ENCODE assay signal across 11 cellular contexts in genomic region chr5:139482890-139483208, GRCh38. TPM values are rescaled to one million over a fixed set of nuclear protein-coding genes. Genes with fewer than 3 reads are reported as not detected.
DNase-seq lines count a peak whose midpoint lies in the region; ATAC-seq and TF ChIP-seq lines count a peak whose summit lies in the region.
"Not testable (repeated sequence)": the region's sequence is repeated elsewhere in the genome, so short reads cannot be mapped to it uniquely, and the experiment has no call there.
"Had no signal": no experiment of that assay in that cellular context is flagged by ENCODE, and none has a peak within 500 bp of the region (broad histone marks: within the 10 kb centered on the region; RNA-seq: fewer than 3 reads in every experiment).

No MANE protein-coding gene starts in this region.

- H3K36me3 Mint-ChIP-seq in activated naive CD8-positive, alpha-beta T cell treated with anti-CD3 and anti-CD28 coated beads for 36 hours = peaks cover 14% of the 10 kb centered on the region
- H3K36me3 Mint-ChIP-seq in effector memory CD8-positive, alpha-beta T cell (ENCODE audit: insufficient read depth) = peaks cover 35% of the 10 kb centered on the region

- not testable (repeated sequence) for TF ChIP-seq RAD21 in IMR-90 (IDR thresholded peaks at IDR 0.05; ENCODE audit: low read length)

- WGBS in IMR-90 (ENCODE audit: extremely low coverage in 2 of 2, insufficient read length in 1 of 2), 2 experiments = no CpG with 5 or more reads among the region's 6 CpGs
- 54 to 62% (median 58%) methylated on average over 6 of the region's 6 CpGs for WGBS in ovary, 3 donors
- 68 to 70% methylated on average over 6 of the region's 6 CpGs for WGBS in testis, 2 donors

- POLR2A ChIA-PET in IMR-90 (lab: Charles Lee; ENCODE audit: unreplicated experiment) = interaction anchor here (0.5 kb wide), 1 partner anchor 838 kb away, joined by 5 read pairs; no protein-coding TSS in a partner anchor

- H2BK5ac ChIP-seq in IMR-90 (ENCODE audit: low read depth, low read length, poor library complexity, severe bottlenecking) = peak overlapping the region; percentile 97

- TF ChIP-seq CTCF in AG09309 (IDR thresholded peaks at IDR 0.05; ENCODE audit: control insufficient read depth, insufficient read depth, low read depth, low read length, missing control alignments); IMR-90 (conservative IDR thresholded peaks at IDR 0.05; ENCODE audit: low read depth, low read length); VCaP (conservative IDR thresholded peaks at IDR 0.05); left lung (IDR thresholded peaks at IDR 0.05); ovary (IDR thresholded peaks at IDR 0.05); testis (IDR thresholded peaks at IDR 0.05): not testable (repeated sequence)

- DNase-seq in AG09309 (ENCODE audit: low read depth); IMR-90; activated naive CD8-positive, alpha-beta T cell treated with anti-CD3 and anti-CD28 coated beads for 36 hours; effector memory CD8-positive, alpha-beta T cell; left lung; ovary; testis: not testable (repeated sequence)

- peak overlapping the region; percentile 99 for H4K91ac ChIP-seq in IMR-90 (ENCODE audit: insufficient read depth, low read depth, low read length)

- H3K4me2 ChIP-seq in IMR-90 (ENCODE audit: low read depth, low read length) = not testable (repeated sequence)

- H2AFZ ChIP-seq in IMR-90 (replicated peaks; ENCODE audit: low read length, poor library complexity) = peak overlapping the region; percentile 87

- H3K23ac ChIP-seq in IMR-90 (ENCODE audit: low read depth, low read length) = peak overlapping the region; percentile 99; the same call in 1 of the 2 replicates

- peak overlapping the region; percentile 81; the same call in 1 of the 2 replicates for H2AK5ac ChIP-seq in IMR-90 (ENCODE audit: low read depth, low read length)

- H3K27me3 ChIP-seq in IMR-90 (ENCODE audit: control insufficient read depth, insufficient read depth, low read length); left lung; ovary; testis: not testable (repeated sequence)

- H3K27me3 Mint-ChIP-seq in activated naive CD8-positive, alpha-beta T cell treated with anti-CD3 and anti-CD28 coated beads for 36 hours; effector memory CD8-positive, alpha-beta T cell: not testable (repeated sequence)

- CTCF ChIA-PET in IMR-90 (lab: Yijun Ruan, JAX) = not testable (repeated sequence)

- H3K79me1 ChIP-seq in IMR-90 (ENCODE audit: low read depth in 1 of 2, low read length in 2 of 2) = peaks cover 13 to 34% of the 10 kb centered on the region in 2 experiments

- H3K4me3 Mint-ChIP-seq in activated naive CD8-positive, alpha-beta T cell treated with anti-CD3 and anti-CD28 coated beads for 36 hours = peak overlapping the region; percentile 89
- peak overlapping the region; percentile 76 to 83 for H3K4me3 Mint-ChIP-seq in effector memory CD8-positive, alpha-beta T cell

- not testable (repeated sequence) for H3K9me3 Mint-ChIP-seq in activated naive CD8-positive, alpha-beta T cell treated with anti-CD3 and anti-CD28 coated beads for 36 hours; effector memory CD8-positive, alpha-beta T cell

- peak overlapping the region; percentile 70 to 98; a peak in 3 of 4 replicates for H4K8ac ChIP-seq in IMR-90 (ENCODE audit: low read depth in 2 of 2, low read length in 2 of 2)

- not testable (repeated sequence) for H2BK15ac ChIP-seq in IMR-90 (ENCODE audit: low read depth, low read length)

- H2BK20ac ChIP-seq in IMR-90 (ENCODE audit: low read depth, low read length) = peak overlapping the region; percentile 93; the same call in 1 of the 2 replicates

- H3K4me1 ChIP-seq in IMR-90 (ENCODE audit: control insufficient read depth, insufficient read depth, low read length) (peaks cover 14% of the 10 kb centered on the region), left lung (peaks cover 11 to 65% of the 10 kb centered on the region in 2 donors), ovary (ENCODE audit: insufficient read depth) (peaks cover 17% of the 10 kb centered on the region), testis (peaks cover 13% of the 10 kb centered on the region)

- peaks cover 29% of the 10 kb centered on the region for H3K4me1 Mint-ChIP-seq in activated naive CD8-positive, alpha-beta T cell treated with anti-CD3 and anti-CD28 coated beads for 36 hours
- peaks cover 33 to 40% of the 10 kb centered on the region in 2 donors for H3K4me1 Mint-ChIP-seq in effector memory CD8-positive, alpha-beta T cell (ENCODE audit: low read depth in 2 of 2)

- not testable (repeated sequence) for H3K36me3 ChIP-seq in IMR-90 (ENCODE audit: control insufficient read depth, insufficient read depth, low read length); ovary; testis (ENCODE audit: low read depth, missing control alignments)
- peaks cover 0 to 12% of the 10 kb centered on the region in 2 donors for H3K36me3 ChIP-seq in left lung

- not testable (repeated sequence) for ATAC-seq in IMR-90 (ENCODE audit: low read depth); effector memory CD8-positive, alpha-beta T cell (replicated peaks); left lung

- H3K9ac ChIP-seq in IMR-90 (ENCODE audit: low read depth, low read length) = peak overlapping the region; percentile 81

- H3K14ac ChIP-seq in IMR-90 (replicated peaks; ENCODE audit: low read depth, low read length) = peak overlapping the region; percentile 38; the same call in 1 of the 2 replicates

- TF ChIP-seq POLR2A in IMR-90 (IDR thresholded peaks at IDR 0.05; ENCODE audit: low read depth, low read length); ovary (IDR thresholded peaks at IDR 0.05); testis (IDR thresholded peaks at IDR 0.05): not testable (repeated sequence)

- in situ Hi-C loops in IMR-90 (cut with MboI; ENCODE audit: low sequenced_read_pairs) = not testable (repeated sequence)

- H3K18ac ChIP-seq in IMR-90 (ENCODE audit: low read depth, low read length) = peak overlapping the region; percentile 33; the same call in 1 of the 2 replicates

- H3K9me3 ChIP-seq in IMR-90 (ENCODE audit: control insufficient read depth, insufficient read depth, low read length); left lung; ovary; testis: not testable (repeated sequence)

- dilution Hi-C loops in IMR-90 (cut with HindIII; ENCODE audit: low sequenced_read_pairs, unreplicated experiment) = not testable (repeated sequence)

- H4K20me1 ChIP-seq in IMR-90 (ENCODE audit: insufficient read depth, low read length) = not testable (repeated sequence)

- not testable (repeated sequence) for H3K56ac ChIP-seq in IMR-90 (ENCODE audit: extremely low read depth, insufficient read depth, low read length)

- H2AK9ac ChIP-seq in IMR-90 (replicated peaks; ENCODE audit: low read depth, low read length, poor library complexity) = peak overlapping the region; percentile 98

- H2BK120ac ChIP-seq in IMR-90 (ENCODE audit: low read depth, low read length) = peak overlapping the region; percentile 97

- H3K4me3 ChIP-seq in AG09309 (ENCODE audit: control insufficient read depth, low read depth, low read length) (peak overlapping the region; percentile 86), left lung (peak overlapping the region in 1 of 2 donors; percentile 60), ovary (peak overlapping the region; percentile 47), testis (peak overlapping the region in 1 of 2 donors; percentile 57)
- not testable (repeated sequence) for H3K4me3 ChIP-seq in IMR-90 (ENCODE audit: insufficient read depth, low read depth, low read length)

- not testable (repeated sequence) for BruUV-seq in IMR-90 (replicated peaks; lab: Mats Ljungman, UMichigan)

- H3K4ac ChIP-seq in IMR-90 (ENCODE audit: low read depth, low read length) = peak overlapping the region; percentile 99

- not testable (repeated sequence) for TF ChIP-seq EP300 in ovary (IDR thresholded peaks at IDR 0.05)

- H3K27ac Mint-ChIP-seq in activated naive CD8-positive, alpha-beta T cell treated with anti-CD3 and anti-CD28 coated beads for 36 hours = peak overlapping the region; percentile 96
- H3K27ac Mint-ChIP-seq in effector memory CD8-positive, alpha-beta T cell = peak overlapping the region; percentile 82 to 88

- H3K27ac ChIP-seq in IMR-90 (ENCODE audit: insufficient read depth, low read length) (peak overlapping the region; percentile 95), VCaP (peak overlapping the region; percentile 71), left lung (peak overlapping the region; percentile 96), ovary (peak overlapping the region in 1 of 2 donors; percentile 94), testis (peak overlapping the region; percentile 85 to 93)

- H4K5ac ChIP-seq in IMR-90 (ENCODE audit: low read depth, low read length) = peak overlapping the region; percentile 95

- intact Hi-C loops in IMR-90 (cut with micrococcal nuclease); left lung (cut with DNase I); ovary (cut with DNase I); testis (cut with DNase I; ENCODE audit: low total_unique reads): not testable (repeated sequence)

- H3K9me1 ChIP-seq in IMR-90 (ENCODE audit: insufficient read depth, low read length) = not testable (repeated sequence)

RNA-seq across cellular contexts. Expression of gene STING1, which starts 0.3 kb away (rescaled TPM):
- total RNA-seq in IMR-90 (2012; rRNA removed) = 18.6 and 20.6 TPM in 2 replicates
- polyA plus RNA-seq in IMR-90 (2012; rRNA removed) = 61.5 and 63.5 TPM in 2 replicates
- polyA plus RNA-seq in IMR-90 (2012; cell fraction: cytosol; rRNA removed) = 25.4 and 62.7 TPM in 2 replicates
- polyA plus RNA-seq in IMR-90 (2012; cell fraction: nucleus; rRNA removed; ENCODE audit: low replicate concordance) = 170 and 329 TPM in 2 replicates
- 10 to 100 TPM; 37.4 to 40.5 TPM for total RNA-seq in activated naive CD8-positive, alpha-beta T cell treated with anti-CD3 and anti-CD28 coated beads for 36 hours
- 100 to 1,000 TPM in 1 of 2 donors, 10 to 100 TPM in 1; 100.0 to 105 TPM for total RNA-seq in left lung
- 10 to 100 TPM; 36.8 to 74.6 (median 53.8) TPM for total RNA-seq in ovary
- polyA plus RNA-seq in ovary = 10 to 100 TPM; 47.6 to 49.9 TPM
- total RNA-seq in testis = 10 to 100 TPM; 14.2 to 18.6 TPM
- polyA plus RNA-seq in testis (ENCODE audit: insufficient read depth, low read depth, low replicate concordance) = 22.4 TPM

RNA-seq across cellular contexts. Expression of gene SMIM33, which starts 12.0 kb away (rescaled TPM):
- not detected in 2 replicates for total RNA-seq in IMR-90 (2012; rRNA removed)
- not detected in 2 replicates for polyA plus RNA-seq in IMR-90 (2012; rRNA removed)
- polyA plus RNA-seq in IMR-90 (2012; cell fraction: cytosol; rRNA removed) = not detected in 2 replicates
- not detected in 2 replicates for polyA plus RNA-seq in IMR-90 (2012; cell fraction: nucleus; rRNA removed; ENCODE audit: low replicate concordance)
- total RNA-seq in activated naive CD8-positive, alpha-beta T cell treated with anti-CD3 and anti-CD28 coated beads for 36 hours = under 1 TPM in 1 of 2 experiments, not detected in 1; 0.16 TPM
- total RNA-seq in left lung = not detected
- not detected for total RNA-seq in ovary
- not detected for polyA plus RNA-seq in ovary
- under 1 TPM in 1 of 2 donors, not detected in 1; 0.16 TPM for total RNA-seq in testis
- polyA plus RNA-seq in testis (ENCODE audit: insufficient read depth, low read depth, low replicate concordance) = not detected
- total RNA-seq: H1, left lobe of liver had no signal
- polyA plus RNA-seq: A549, H1 had no signal

RNA-seq across cellular contexts. Expression of gene ECSCR, which starts 20.3 kb away (rescaled TPM):
- total RNA-seq in IMR-90 (2012; rRNA removed) (3.1 and 3.9 TPM in 2 replicates), left lung (10 to 100 TPM; 25.4 to 48.9 TPM), ovary (10 to 100 TPM in 3 of 7 donors, 1 to 10 TPM in 4; 4.4 to 17.5 (median 7.2) TPM), testis (1 to 10 TPM; 1.8 to 2.4 TPM)
- polyA plus RNA-seq in IMR-90 (2012; rRNA removed) (3.6 and 3.8 TPM in 2 replicates), ovary (10 to 100 TPM; 32.8 to 43.5 TPM), testis (ENCODE audit: insufficient read depth, low read depth, low replicate concordance) (13.9 TPM)
- polyA plus RNA-seq in IMR-90 (2012; cell fraction: cytosol; rRNA removed) = 4.6 and 4.8 TPM in 2 replicates
- polyA plus RNA-seq in IMR-90 (2012; cell fraction: nucleus; rRNA removed; ENCODE audit: low replicate concordance) = 1.7 and 1.9 TPM in 2 replicates
- total RNA-seq in activated naive CD8-positive, alpha-beta T cell treated with anti-CD3 and anti-CD28 coated beads for 36 hours = under 1 TPM; 0.36 to 0.49 TPM
- polyA plus RNA-seq: A549 had no signal

RNA-seq across cellular contexts. Expression of gene DNAJC18, which starts 43.5 kb away (rescaled TPM):
- total RNA-seq in IMR-90 (2012; rRNA removed) (9.2 and 11.1 TPM in 2 replicates), left lung (10 to 100 TPM; 10.0 to 13.2 TPM), ovary (10 to 100 TPM in 6 of 7 donors, 1 to 10 TPM in 1; 5.2 to 31.0 (median 22.4) TPM), testis (10 to 100 TPM; 45.0 to 98.3 TPM)
- polyA plus RNA-seq in IMR-90 (2012; rRNA removed) (6.3 and 8.5 TPM in 2 replicates), ovary (10 to 100 TPM; 11.1 to 35.6 TPM), testis (ENCODE audit: insufficient read depth, low read depth, low replicate concordance) (283 TPM)
- polyA plus RNA-seq in IMR-90 (2012; cell fraction: cytosol; rRNA removed) = 2.2 and 2.4 TPM in 2 replicates
- polyA plus RNA-seq in IMR-90 (2012; cell fraction: nucleus; rRNA removed; ENCODE audit: low replicate concordance) = 0.99 and 6.1 TPM in 2 replicates
- 10 to 100 TPM; 20.5 to 21.8 TPM for total RNA-seq in activated naive CD8-positive, alpha-beta T cell treated with anti-CD3 and anti-CD28 coated beads for 36 hours
